1 cellular context compared by ENCODE assay signal in genomic region chr1:1609822-1610485, GRCh38.
TF ChIP-seq lines count a peak whose summit lies in the region.

No MANE protein-coding gene starts in this region.

TF ChIP-seq in K562, 482 proteins besides CTCF, POLR2A, EP300 and RAD21 (continued from another document):
- TF ChIP-seq CLOCK (CRISPR knock-in tag; IDR thresholded peaks at IDR 0.05; ENCODE audit: borderline replicate concordance) (no peak), HLTF (IDR thresholded peaks at IDR 0.05) (no peak), MTA2 (IDR thresholded peaks at IDR 0.05; ENCODE audit: low read depth) (no peak), MXD1 (CRISPR knock-in tag; IDR thresholded peaks at IDR 0.05; ENCODE audit: borderline replicate concordance, poor library complexity, severe bottlenecking) (no peak), FOXJ3 (CRISPR knock-in tag; IDR thresholded peaks at IDR 0.05) (no peak), PATZ1 (CRISPR knock-in tag; IDR thresholded peaks at IDR 0.05; ENCODE audit: borderline replicate concordance) (0 out of 2 replicates have a peak, but pooled peaks have one; percentile 35), GMEB1 (CRISPR knock-in tag; IDR thresholded peaks at IDR 0.05) (peak; percentile 49; the same call in 1 of the 2 replicates), ZNF184 (CRISPR knock-in tag; IDR thresholded peaks at IDR 0.05) (no peak), ZNF766 (CRISPR knock-in tag; conservative IDR thresholded peaks at IDR 0.05) (peak; percentile 93)
